In the genomic region with DNA sequence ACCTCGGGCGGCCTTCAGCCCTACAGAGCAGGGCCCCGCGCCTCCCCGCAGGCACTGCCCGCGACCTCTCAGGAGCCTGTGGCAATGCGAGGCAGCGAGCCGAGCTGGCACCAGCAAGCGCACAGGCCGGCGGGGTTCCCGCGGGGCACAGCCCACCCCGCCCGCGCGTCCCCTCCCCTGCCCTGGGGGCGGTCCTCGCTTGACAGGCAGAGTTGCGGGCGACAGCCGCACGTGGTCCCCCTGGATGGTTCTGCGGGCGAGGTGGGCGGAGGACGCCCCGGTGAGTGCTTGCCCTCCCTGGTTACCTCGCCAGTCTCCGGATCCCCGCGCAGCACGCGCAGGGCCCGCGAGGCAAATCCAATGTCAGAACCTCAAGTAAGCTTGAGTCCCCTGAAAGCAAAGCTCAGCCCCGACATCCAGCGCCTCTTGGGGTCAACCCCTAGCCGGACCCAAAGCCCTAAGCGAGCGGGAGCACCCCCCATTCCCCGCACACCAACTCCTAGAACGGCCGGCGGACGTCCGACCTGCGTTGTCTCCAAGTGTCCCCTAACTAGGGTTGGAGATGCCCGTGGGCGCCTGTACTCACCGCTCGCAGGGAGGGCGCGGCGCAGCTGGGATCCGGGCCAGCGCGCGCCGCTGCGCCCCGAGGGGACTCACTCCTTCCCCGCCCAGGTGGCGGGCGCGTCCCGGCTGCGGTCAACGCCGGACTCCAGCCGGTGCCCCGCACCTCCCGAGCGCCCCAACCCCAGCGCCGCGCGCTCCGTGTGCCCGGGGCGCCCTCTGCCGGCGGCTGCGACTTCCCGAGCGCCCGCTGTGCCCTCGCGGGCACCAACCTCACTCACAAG, we compare ENCODE assay signal across 8 cellular contexts. TPM values are rescaled to one million over a fixed set of nuclear protein-coding genes. Genes with fewer than 3 reads are reported as not detected.
DNase-seq lines count a peak whose midpoint lies in the region; ATAC-seq lines count a peak whose summit lies in the region.

A gene (minus strand): TSS at position 123 of the 845 bp plus-strand sequence. CDS start 1,083 bp downstream, outside the sequence.

- H3K27me3 Mint-ChIP-seq in activated CD4-positive, alpha-beta memory T cell treated with anti-CD3 and anti-CD28 coated beads, Interleukin-2, amount 10 ng/mL, durations not matched to agents 7 days and 5 days: peaks cover 69% of the 10 kb centered on the region

- ATAC-seq in GM19324 (IDR thresholded peaks at IDR 0.05; ENCODE audit: low FRiP score, unreplicated experiment): no peak

- H3K27ac Mint-ChIP-seq in activated CD4-positive, alpha-beta memory T cell treated with anti-CD3 and anti-CD28 coated beads, Interleukin-2, amount 10 ng/mL, durations not matched to agents 7 days and 5 days: no peak within 1 kb of the TSS

- no peaks in the 10 kb centered on the region for H3K36me3 Mint-ChIP-seq in activated CD4-positive, alpha-beta memory T cell treated with anti-CD3 and anti-CD28 coated beads, Interleukin-2, amount 10 ng/mL, durations not matched to agents 7 days and 5 days (ENCODE audit: low read depth)

- H3K27me3 ChIP-seq in HUES6 (ENCODE audit: control insufficient read depth, insufficient read depth, low read length): peaks cover 51% of the 10 kb centered on the region
- peaks cover 32% of the 10 kb centered on the region for H3K27me3 ChIP-seq in effector memory CD4-positive, alpha-beta T cell (replicated peaks; ENCODE audit: control insufficient read depth, insufficient read depth, low read length, poor library complexity, severe bottlenecking)
- peaks cover 8 to 11% of the 10 kb centered on the region in 2 donors for H3K27me3 ChIP-seq in mucosa of rectum (ENCODE audit: control insufficient read depth in 2 of 2, insufficient read depth in 2 of 2, low read length in 2 of 2)

- CTCF ChIA-PET in activated CD4-positive, alpha-beta memory T cell treated with anti-CD3 and anti-CD28 coated beads, Interleukin-2, amount 10 ng/mL, durations not matched to agents 7 days and 5 days (lab: Charles Lee): interaction anchor here (1.2 to 1.3 kb wide), 2 partner anchors 490 to 493 kb away, joined by 5 to 8 read pairs; no protein-coding TSS in a partner anchor

- no peaks in the 10 kb centered on the region for H3K9me3 ChIP-seq in HUES6 (ENCODE audit: control insufficient read depth, insufficient read depth, low read depth, low read length)
- no peaks in the 10 kb centered on the region for H3K9me3 ChIP-seq in effector memory CD4-positive, alpha-beta T cell (ENCODE audit: control insufficient read depth, low read length)
- no peaks in the 10 kb centered on the region for H3K9me3 ChIP-seq in mucosa of rectum (ENCODE audit: control insufficient read depth in 2 of 2, low read length in 2 of 2)

- DNase-seq in GM03348 (ENCODE audit: low spot score) (peak; percentile 67), SKM-1 (lab: John Stamatoyannopoulos, UW; ENCODE audit: unreplicated experiment) (no peak)
- peak; percentile 49 for DNase-seq in activated CD4-positive, alpha-beta memory T cell treated with anti-CD3 and anti-CD28 coated beads, Interleukin-2, amount 10 ng/mL, durations not matched to agents 7 days and 5 days
- DNase-seq in effector memory CD4-positive, alpha-beta T cell: no peak
- peak; percentile 21 for DNase-seq in stimulated activated naive CD4-positive, alpha-beta T cell treated with Interleukin-2 at 50 U/mL for 16 hours (lab: John Stamatoyannopoulos, UW)

- POLR2A ChIA-PET in activated CD4-positive, alpha-beta memory T cell treated with anti-CD3 and anti-CD28 coated beads, Interleukin-2, amount 10 ng/mL, durations not matched to agents 7 days and 5 days (lab: Charles Lee): no interaction called here

- H3K4me1 ChIP-seq in HUES6 (ENCODE audit: control insufficient read depth, insufficient read depth, low read length) (peaks cover 20% of the 10 kb centered on the region), mucosa of rectum (ENCODE audit: control insufficient read depth in 2 of 2, insufficient read depth in 2 of 2, low read length in 2 of 2) (no peaks in the 10 kb centered on the region)
- H3K4me1 ChIP-seq in effector memory CD4-positive, alpha-beta T cell (ENCODE audit: control insufficient read depth, insufficient read depth, low read length, poor library complexity, severe bottlenecking): peaks cover 14% of the 10 kb centered on the region

- H3K4me1 Mint-ChIP-seq in activated CD4-positive, alpha-beta memory T cell treated with anti-CD3 and anti-CD28 coated beads, Interleukin-2, amount 10 ng/mL, durations not matched to agents 7 days and 5 days: peaks cover 5% of the 10 kb centered on the region

- H3K4me3 ChIP-seq in HUES6 (ENCODE audit: low read depth, low read length) (peak within 1 kb of the TSS; percentile 65), mucosa of rectum (ENCODE audit: low read length in 2 of 2) (peak within 1 kb of the TSS; percentile 7 to 33)
- peak within 1 kb of the TSS; percentile 42 for H3K4me3 ChIP-seq in effector memory CD4-positive, alpha-beta T cell (ENCODE audit: insufficient read depth, low read depth, low read length, poor library complexity, severe bottlenecking)

- H3K36me3 ChIP-seq in HUES6 (ENCODE audit: control insufficient read depth, insufficient read depth, low read length): no peaks in the 10 kb centered on the region
- H3K36me3 ChIP-seq in effector memory CD4-positive, alpha-beta T cell (ENCODE audit: control insufficient read depth, insufficient read depth, low read length): no peaks in the 10 kb centered on the region
- H3K36me3 ChIP-seq in mucosa of rectum (ENCODE audit: control insufficient read depth in 2 of 2, insufficient read depth in 2 of 2, low read length in 2 of 2): no peaks in the 10 kb centered on the region

- H3K27ac ChIP-seq in HUES6 (ENCODE audit: low read depth, low read length) (no peak within 1 kb of the TSS), mucosa of rectum (ENCODE audit: low read depth in 2 of 2, low read length in 2 of 2) (no peak within 1 kb of the TSS)
- no peak within 1 kb of the TSS for H3K27ac ChIP-seq in effector memory CD4-positive, alpha-beta T cell (ENCODE audit: insufficient read depth, low read length, poor library complexity, severe bottlenecking)

- H3K9ac ChIP-seq in HUES6 (ENCODE audit: low read length) (peak within 1 kb of the TSS; percentile 39), mucosa of rectum (ENCODE audit: low read depth in 1 of 2, low read length in 2 of 2) (no peak within 1 kb of the TSS)

- no peak within 1 kb of the TSS for H3K4me3 Mint-ChIP-seq in activated CD4-positive, alpha-beta memory T cell treated with anti-CD3 and anti-CD28 coated beads, Interleukin-2, amount 10 ng/mL, durations not matched to agents 7 days and 5 days

- H3K9me3 Mint-ChIP-seq in activated CD4-positive, alpha-beta memory T cell treated with anti-CD3 and anti-CD28 coated beads, Interleukin-2, amount 10 ng/mL, durations not matched to agents 7 days and 5 days: no peaks in the 10 kb centered on the region

RNA-seq across cellular contexts. Expression of the gene that starts here (rescaled TPM):
- not detected for total RNA-seq in activated CD4-positive, alpha-beta memory T cell treated with anti-CD3 and anti-CD28 coated beads, Interleukin-2, amount 10 ng/mL, durations not matched to agents 7 days and 5 days

Comparison
In these comparisons a context has a peak if more than half of its experiments do, and no peak if none do; other contexts are left out.
1. Peak in DNase-seq in activated CD4-positive, alpha-beta memory T cell treated with anti-CD3 and anti-CD28 coated beads, Interleukin-2, amount 10 ng/mL, durations not matched to agents 7 days and 5 days; RNA of the gene not detected or under 1 TPM.
2. DNase-seq: peak in GM03348 (single experiment) and stimulated activated naive CD4-positive, alpha-beta T cell treated with Interleukin-2 at 50 U/mL for 16 hours (single experiment); none in effector memory CD4-positive, alpha-beta T cell (0 of 3) and SKM-1 (single experiment).
3. Peak in every context shown above with its lines, with median percentiles within 50 percentile points of each other: H3K4me3 ChIP-seq.